ENCODE assay signal across 8 cellular contexts in the genomic region with DNA sequence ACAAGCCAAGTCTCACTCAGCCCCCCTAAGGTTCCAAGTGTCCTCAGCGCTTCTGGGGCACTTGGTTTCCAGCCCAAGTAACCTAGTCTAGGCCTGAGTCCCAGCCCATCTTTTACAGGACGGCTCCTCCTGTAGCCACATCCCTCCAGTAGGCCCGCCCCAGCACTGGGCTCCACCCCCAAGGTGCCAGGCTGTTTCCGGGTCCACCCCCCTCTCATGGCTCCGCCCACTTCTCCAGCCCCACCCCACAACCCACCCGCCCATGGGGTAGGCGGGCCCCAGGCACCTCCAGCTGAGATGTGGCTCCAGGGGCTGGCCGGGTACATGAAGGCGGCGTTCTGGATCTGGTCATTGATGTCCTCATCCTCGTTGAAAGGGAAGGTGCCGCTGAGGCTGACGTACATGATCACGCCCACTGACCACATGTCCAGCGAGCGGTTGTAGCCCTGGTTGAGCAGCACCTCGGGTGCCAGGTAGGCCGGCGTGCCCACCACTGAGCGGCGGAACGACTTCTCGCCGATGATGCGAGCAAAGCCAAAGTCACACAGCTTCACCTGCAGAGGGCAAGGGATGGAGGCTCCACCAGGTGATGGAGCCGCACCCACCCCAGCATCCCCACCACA. TPM values are rescaled to one million over a fixed set of nuclear protein-coding genes. Genes with fewer than 3 reads are reported as not detected.
A peak's percentile ranks its signal among the peaks of the same experiment; 100 is the strongest.
DNase-seq lines count a peak whose midpoint lies in the region; ATAC-seq and TF ChIP-seq lines count a peak whose summit lies in the region.

No MANE protein-coding gene starts in this region.

- H3K36me3 Mint-ChIP-seq in activated naive CD8-positive, alpha-beta T cell treated with anti-CD3 and anti-CD28 coated beads, Interleukin-2, amount 10 ng/mL, durations not matched to agents 7 days and 5 days, result peaks cover 57% of the 10 kb centered on the region

- peaks cover 6% of the 10 kb centered on the region for H3K4me1 Mint-ChIP-seq in activated naive CD8-positive, alpha-beta T cell treated with anti-CD3 and anti-CD28 coated beads, Interleukin-2, amount 10 ng/mL, durations not matched to agents 7 days and 5 days

- H3K27ac Mint-ChIP-seq in activated naive CD8-positive, alpha-beta T cell treated with anti-CD3 and anti-CD28 coated beads, Interleukin-2, amount 10 ng/mL, durations not matched to agents 7 days and 5 days, result no peak overlapping the region

- H3K9me3 Mint-ChIP-seq in activated naive CD8-positive, alpha-beta T cell treated with anti-CD3 and anti-CD28 coated beads, Interleukin-2, amount 10 ng/mL, durations not matched to agents 7 days and 5 days, result no peaks in the 10 kb centered on the region

- ATAC-seq in SK-N-SH treated with all-trans-retinoic acid at 6 μM for 48 hours (peak; percentile 71), HG03097 (IDR thresholded peaks at IDR 0.05; ENCODE audit: low FRiP score, unreplicated experiment) (no peak)
- peak; percentile 79 for ATAC-seq in activated naive CD8-positive, alpha-beta T cell treated with anti-CD3 and anti-CD28 coated beads, Interleukin-2, amount 10 ng/mL, durations not matched to agents 7 days and 5 days (ENCODE audit: low read depth)

- POLR2A ChIA-PET in activated naive CD8-positive, alpha-beta T cell treated with anti-CD3 and anti-CD28 coated beads, Interleukin-2, amount 10 ng/mL, durations not matched to agents 7 days and 5 days (lab: Charles Lee), result interaction anchor here (0.8 kb wide), 1 partner anchor 36 kb away, joined by 3 read pairs; no protein-coding TSS in a partner anchor

- DNase-seq in EH (ENCODE audit: low read depth), result peak; percentile 31
- peak; percentile 69 for DNase-seq in activated naive CD8-positive, alpha-beta T cell treated with anti-CD3 and anti-CD28 coated beads, Interleukin-2, amount 10 ng/mL, durations not matched to agents 7 days and 5 days
- peak; percentile 26 to 48 for DNase-seq in stimulated activated CD4-positive, alpha-beta T cell treated with anti-CD3 and anti-CD28 coated beads, Interleukin-15, amount 100 ng/mL, for 1 hour (ENCODE audit: low read depth in 1 of 2, low spot score in 1 of 2)
- DNase-seq in NCI-H1436 (lab: John Stamatoyannopoulos, UW), result no peak
- no peak for DNase-seq in HCEC 1CT
- no peak for DNase-seq in GOT3 (lab: John Stamatoyannopoulos, UW)

- no peak overlapping the region for H3K4me3 Mint-ChIP-seq in activated naive CD8-positive, alpha-beta T cell treated with anti-CD3 and anti-CD28 coated beads, Interleukin-2, amount 10 ng/mL, durations not matched to agents 7 days and 5 days

- H3K27me3 Mint-ChIP-seq in activated naive CD8-positive, alpha-beta T cell treated with anti-CD3 and anti-CD28 coated beads, Interleukin-2, amount 10 ng/mL, durations not matched to agents 7 days and 5 days, result no peaks in the 10 kb centered on the region

TF ChIP-seq in SK-N-SH treated with all-trans-retinoic acid at 6 μM for 48 hours, 23 proteins besides CTCF, POLR2A, EP300 and RAD21:
- TF ChIP-seq PPARA (CRISPR knock-in tag; IDR thresholded peaks at IDR 0.05; ENCODE audit: borderline replicate concordance) (no peak), CSDC2 (CRISPR knock-in tag; IDR thresholded peaks at IDR 0.05) (no peak), ESRRG (CRISPR knock-in tag; IDR thresholded peaks at IDR 0.05) (no peak), BACH2 (CRISPR knock-in tag; IDR thresholded peaks at IDR 0.05; ENCODE audit: borderline replicate concordance) (no peak), TCF4 (CRISPR knock-in tag; IDR thresholded peaks at IDR 0.05; ENCODE audit: borderline replicate concordance) (no peak), GLIS3 (CRISPR knock-in tag; IDR thresholded peaks at IDR 0.05) (no peak), OSR1 (CRISPR knock-in tag; IDR thresholded peaks at IDR 0.05) (no peak), RARB (CRISPR knock-in tag; IDR thresholded peaks at IDR 0.05) (no peak), ARNTL (CRISPR knock-in tag; IDR thresholded peaks at IDR 0.05; ENCODE audit: borderline replicate concordance, low read depth) (no peak), ZFP30 (CRISPR knock-in tag; IDR thresholded peaks at IDR 0.05) (no peak), ZNF8 (CRISPR knock-in tag; IDR thresholded peaks at IDR 0.05) (no peak), TOX (CRISPR knock-in tag; IDR thresholded peaks at IDR 0.05; ENCODE audit: borderline replicate concordance) (no peak), ZFP3 (CRISPR knock-in tag; IDR thresholded peaks at IDR 0.05) (no peak)
- TF ChIP-seq, protein P1, sequence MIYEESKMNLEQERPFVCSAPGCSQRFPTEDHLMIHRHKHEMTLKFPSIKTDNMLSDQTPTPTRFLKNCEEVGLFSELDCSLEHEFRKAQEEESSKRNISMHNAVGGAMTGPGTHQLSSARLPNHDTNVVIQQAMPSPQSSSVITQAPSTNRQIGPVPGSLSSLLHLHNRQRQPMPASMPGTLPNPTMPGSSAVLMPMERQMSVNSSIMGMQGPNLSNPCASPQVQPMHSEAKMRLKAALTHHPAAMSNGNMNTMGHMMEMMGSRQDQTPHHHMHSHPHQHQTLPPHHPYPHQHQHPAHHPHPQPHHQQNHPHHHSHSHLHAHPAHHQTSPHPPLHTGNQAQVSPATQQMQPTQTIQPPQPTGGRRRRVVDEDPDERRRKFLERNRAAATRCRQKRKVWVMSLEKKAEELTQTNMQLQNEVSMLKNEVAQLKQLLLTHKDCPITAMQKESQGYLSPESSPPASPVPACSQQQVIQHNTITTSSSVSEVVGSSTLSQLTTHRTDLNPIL (CRISPR knock-in tag; IDR thresholded peaks at IDR 0.05; ENCODE audit: low read depth), result no peak
- TF ChIP-seq, protein P2, sequence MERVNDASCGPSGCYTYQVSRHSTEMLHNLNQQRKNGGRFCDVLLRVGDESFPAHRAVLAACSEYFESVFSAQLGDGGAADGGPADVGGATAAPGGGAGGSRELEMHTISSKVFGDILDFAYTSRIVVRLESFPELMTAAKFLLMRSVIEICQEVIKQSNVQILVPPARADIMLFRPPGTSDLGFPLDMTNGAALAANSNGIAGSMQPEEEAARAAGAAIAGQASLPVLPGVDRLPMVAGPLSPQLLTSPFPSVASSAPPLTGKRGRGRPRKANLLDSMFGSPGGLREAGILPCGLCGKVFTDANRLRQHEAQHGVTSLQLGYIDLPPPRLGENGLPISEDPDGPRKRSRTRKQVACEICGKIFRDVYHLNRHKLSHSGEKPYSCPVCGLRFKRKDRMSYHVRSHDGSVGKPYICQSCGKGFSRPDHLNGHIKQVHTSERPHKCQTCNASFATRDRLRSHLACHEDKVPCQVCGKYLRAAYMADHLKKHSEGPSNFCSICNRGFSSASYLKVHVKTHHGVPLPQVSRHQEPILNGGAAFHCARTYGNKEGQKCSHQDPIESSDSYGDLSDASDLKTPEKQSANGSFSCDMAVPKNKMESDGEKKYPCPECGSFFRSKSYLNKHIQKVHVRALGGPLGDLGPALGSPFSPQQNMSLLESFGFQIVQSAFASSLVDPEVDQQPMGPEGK (CRISPR knock-in tag; IDR thresholded peaks at IDR 0.05; ENCODE audit: borderline replicate concordance), result no peak
- TF ChIP-seq, protein P3, sequence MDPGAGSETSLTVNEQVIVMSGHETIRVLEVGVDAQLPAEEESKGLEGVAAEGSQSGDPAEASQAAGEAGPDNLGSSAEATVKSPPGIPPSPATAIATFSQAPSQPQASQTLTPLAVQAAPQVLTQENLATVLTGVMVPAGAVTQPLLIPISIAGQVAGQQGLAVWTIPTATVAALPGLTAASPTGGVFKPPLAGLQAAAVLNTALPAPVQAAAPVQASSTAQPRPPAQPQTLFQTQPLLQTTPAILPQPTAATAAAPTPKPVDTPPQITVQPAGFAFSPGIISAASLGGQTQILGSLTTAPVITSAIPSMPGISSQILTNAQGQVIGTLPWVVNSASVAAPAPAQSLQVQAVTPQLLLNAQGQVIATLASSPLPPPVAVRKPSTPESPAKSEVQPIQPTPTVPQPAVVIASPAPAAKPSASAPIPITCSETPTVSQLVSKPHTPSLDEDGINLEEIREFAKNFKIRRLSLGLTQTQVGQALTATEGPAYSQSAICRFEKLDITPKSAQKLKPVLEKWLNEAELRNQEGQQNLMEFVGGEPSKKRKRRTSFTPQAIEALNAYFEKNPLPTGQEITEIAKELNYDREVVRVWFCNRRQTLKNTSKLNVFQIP (CRISPR knock-in tag; IDR thresholded peaks at IDR 0.05; ENCODE audit: borderline replicate concordance, low read depth), result no peak

RNA-seq across cellular contexts. Expression of a gene that starts 17.2 kb away (rescaled TPM):
- under 1 TPM; 0.42 to 0.48 TPM for total RNA-seq in activated naive CD8-positive, alpha-beta T cell treated with anti-CD3 and anti-CD28 coated beads, Interleukin-2, amount 10 ng/mL, durations not matched to agents 7 days and 5 days

RNA-seq across cellular contexts. Expression of a gene that starts 38.7 kb away (rescaled TPM):
- 100 to 1,000 TPM; 166 to 173 TPM for total RNA-seq in activated naive CD8-positive, alpha-beta T cell treated with anti-CD3 and anti-CD28 coated beads, Interleukin-2, amount 10 ng/mL, durations not matched to agents 7 days and 5 days

RNA-seq across cellular contexts. Expression of a gene that starts 42.2 kb away (rescaled TPM):
- total RNA-seq in activated naive CD8-positive, alpha-beta T cell treated with anti-CD3 and anti-CD28 coated beads, Interleukin-2, amount 10 ng/mL, durations not matched to agents 7 days and 5 days, result 1 to 10 TPM in 1 of 2 experiments, not detected in 1; 2.4 TPM

RNA-seq across cellular contexts. Expression of a gene that starts 53.3 kb away (rescaled TPM):
- total RNA-seq in activated naive CD8-positive, alpha-beta T cell treated with anti-CD3 and anti-CD28 coated beads, Interleukin-2, amount 10 ng/mL, durations not matched to agents 7 days and 5 days, result 1 to 10 TPM; 8.0 to 8.5 TPM

Comparison
In these comparisons a context has a peak if more than half of its experiments do, and no peak if none do; other contexts are left out.
1. DNase-seq: peak in EH (single experiment), activated naive CD8-positive, alpha-beta T cell treated with anti-CD3 and anti-CD28 coated beads, Interleukin-2, amount 10 ng/mL, durations not matched to agents 7 days and 5 days (single experiment) and stimulated activated CD4-positive, alpha-beta T cell treated with anti-CD3 and anti-CD28 coated beads, Interleukin-15, amount 100 ng/mL, for 1 hour (2 of 2); none in NCI-H1436 (single experiment), HCEC 1CT (single experiment) and GOT3 (single experiment).